1 cellular context compared by ENCODE assay signal in the genomic region with DNA sequence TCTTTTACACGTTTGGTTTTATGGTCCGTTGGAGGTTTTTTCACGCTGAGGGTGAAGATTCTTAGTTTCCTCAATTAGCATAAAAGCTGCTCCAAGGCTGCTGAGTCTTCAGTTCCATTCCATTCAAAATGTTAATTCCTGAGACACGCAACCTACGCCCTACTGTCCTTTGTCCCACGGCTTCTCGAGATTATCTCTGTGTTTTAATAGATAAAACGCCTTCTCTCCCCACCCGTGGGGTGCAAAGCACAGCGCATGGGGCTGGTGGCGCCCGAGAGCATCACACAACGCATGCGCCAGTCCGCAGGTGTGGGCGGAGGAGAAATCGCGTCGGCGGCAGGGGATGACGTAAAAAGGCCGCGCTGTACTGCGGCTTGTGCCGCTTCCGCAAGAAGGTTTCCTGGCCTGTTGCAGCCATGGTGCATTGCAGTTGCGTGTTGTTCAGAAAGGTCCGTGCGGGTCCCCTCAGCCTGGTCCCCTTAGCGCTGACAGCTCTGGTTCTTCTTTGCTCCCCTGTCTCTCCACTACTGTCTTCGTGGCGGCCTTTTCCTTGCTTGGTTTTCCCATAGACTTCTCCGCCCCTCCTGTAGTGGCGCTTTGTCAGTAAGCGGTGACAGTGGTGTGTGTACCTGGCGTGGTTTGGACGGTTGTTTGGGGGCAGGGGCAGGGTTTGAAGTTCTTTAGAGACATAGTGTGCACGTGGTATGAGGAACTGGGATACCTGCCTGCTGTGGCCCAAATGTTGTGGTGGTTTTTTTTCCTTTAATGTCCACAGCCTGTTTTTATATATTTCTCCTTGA.
TF ChIP-seq lines count a peak whose summit lies in the region.

A gene with protein sequence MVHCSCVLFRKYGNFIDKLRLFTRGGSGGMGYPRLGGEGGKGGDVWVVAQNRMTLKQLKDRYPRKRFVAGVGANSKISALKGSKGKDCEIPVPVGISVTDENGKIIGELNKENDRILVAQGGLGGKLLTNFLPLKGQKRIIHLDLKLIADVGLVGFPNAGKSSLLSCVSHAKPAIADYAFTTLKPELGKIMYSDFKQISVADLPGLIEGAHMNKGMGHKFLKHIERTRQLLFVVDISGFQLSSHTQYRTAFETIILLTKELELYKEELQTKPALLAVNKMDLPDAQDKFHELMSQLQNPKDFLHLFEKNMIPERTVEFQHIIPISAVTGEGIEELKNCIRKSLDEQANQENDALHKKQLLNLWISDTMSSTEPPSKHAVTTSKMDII (plus strand): TSS at position 391 of the 800 bp plus-strand sequence. CDS start 26 bp downstream, at position 417.

TF ChIP-seq in K562, 482 proteins besides CTCF, POLR2A, EP300 and RAD21 (continued from another document and continues in another):
- TF ChIP-seq, protein P1, sequence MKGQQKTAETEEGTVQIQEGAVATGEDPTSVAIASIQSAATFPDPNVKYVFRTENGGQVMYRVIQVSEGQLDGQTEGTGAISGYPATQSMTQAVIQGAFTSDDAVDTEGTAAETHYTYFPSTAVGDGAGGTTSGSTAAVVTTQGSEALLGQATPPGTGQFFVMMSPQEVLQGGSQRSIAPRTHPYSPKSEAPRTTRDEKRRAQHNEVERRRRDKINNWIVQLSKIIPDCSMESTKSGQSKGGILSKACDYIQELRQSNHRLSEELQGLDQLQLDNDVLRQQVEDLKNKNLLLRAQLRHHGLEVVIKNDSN (CRISPR knock-in tag; IDR thresholded peaks at IDR 0.05) = peak; percentile 31; the same call in 1 of the 2 replicates
- TF ChIP-seq SMAD4 (CRISPR knock-in tag; conservative IDR thresholded peaks at IDR 0.05) (0 out of 2 replicates have a peak, but pooled peaks have one; percentile 27), TRIM24 (IDR thresholded peaks at IDR 0.05) (peak; percentile 58 to 65; a peak in 3 of 4 replicates), GABPB2 (CRISPR knock-in tag; conservative IDR thresholded peaks at IDR 0.05) (no peak), TAF9B (IDR thresholded peaks at IDR 0.05; ENCODE audit: partially characterized antibody) (peak; percentile 88), PHF8 (IDR thresholded peaks at IDR 0.05; ENCODE audit: borderline replicate concordance, low read length) (peak; percentile 100), NCOR1 (IDR thresholded peaks at IDR 0.05) (peak; percentile 11; the same call in 1 of the 2 replicates), ZNF324 (CRISPR knock-in tag; IDR thresholded peaks at IDR 0.05) (0 out of 2 replicates have a peak, but pooled peaks have one; percentile 38), THRAP3 (IDR thresholded peaks at IDR 0.05; ENCODE audit: borderline replicate concordance) (no peak), ZNF184 (CRISPR knock-in tag; IDR thresholded peaks at IDR 0.05) (no peak), SOX6 (IDR thresholded peaks at IDR 0.05) (peak; percentile 84), NELFE (IDR thresholded peaks at IDR 0.05; ENCODE audit: insufficient read depth, insufficient read length) (no peak), ZNF436 (CRISPR knock-in tag; IDR thresholded peaks at IDR 0.05) (no peak)
- TF ChIP-seq, protein P2, sequence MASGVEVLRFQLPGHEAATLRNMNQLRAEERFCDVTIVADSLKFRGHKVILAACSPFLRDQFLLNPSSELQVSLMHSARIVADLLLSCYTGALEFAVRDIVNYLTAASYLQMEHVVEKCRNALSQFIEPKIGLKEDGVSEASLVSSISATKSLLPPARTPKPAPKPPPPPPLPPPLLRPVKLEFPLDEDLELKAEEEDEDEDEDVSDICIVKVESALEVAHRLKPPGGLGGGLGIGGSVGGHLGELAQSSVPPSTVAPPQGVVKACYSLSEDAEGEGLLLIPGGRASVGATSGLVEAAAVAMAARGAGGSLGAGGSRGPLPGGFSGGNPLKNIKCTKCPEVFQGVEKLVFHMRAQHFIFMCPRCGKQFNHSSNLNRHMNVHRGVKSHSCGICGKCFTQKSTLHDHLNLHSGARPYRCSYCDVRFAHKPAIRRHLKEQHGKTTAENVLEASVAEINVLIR (CRISPR knock-in tag; IDR thresholded peaks at IDR 0.05) = peak; percentile 98
- TF ChIP-seq, protein P3, sequence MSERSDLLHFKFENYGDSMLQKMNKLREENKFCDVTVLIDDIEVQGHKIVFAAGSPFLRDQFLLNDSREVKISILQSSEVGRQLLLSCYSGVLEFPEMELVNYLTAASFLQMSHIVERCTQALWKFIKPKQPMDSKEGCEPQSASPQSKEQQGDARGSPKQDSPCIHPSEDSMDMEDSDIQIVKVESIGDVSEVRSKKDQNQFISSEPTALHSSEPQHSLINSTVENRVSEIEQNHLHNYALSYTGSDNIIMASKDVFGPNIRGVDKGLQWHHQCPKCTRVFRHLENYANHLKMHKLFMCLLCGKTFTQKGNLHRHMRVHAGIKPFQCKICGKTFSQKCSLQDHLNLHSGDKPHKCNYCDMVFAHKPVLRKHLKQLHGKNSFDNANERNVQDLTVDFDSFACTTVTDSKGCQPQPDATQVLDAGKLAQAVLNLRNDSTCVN (CRISPR knock-in tag; IDR thresholded peaks at IDR 0.05) = peak; percentile 82; the same call in 1 of the 2 replicates
- TF ChIP-seq, protein P4, sequence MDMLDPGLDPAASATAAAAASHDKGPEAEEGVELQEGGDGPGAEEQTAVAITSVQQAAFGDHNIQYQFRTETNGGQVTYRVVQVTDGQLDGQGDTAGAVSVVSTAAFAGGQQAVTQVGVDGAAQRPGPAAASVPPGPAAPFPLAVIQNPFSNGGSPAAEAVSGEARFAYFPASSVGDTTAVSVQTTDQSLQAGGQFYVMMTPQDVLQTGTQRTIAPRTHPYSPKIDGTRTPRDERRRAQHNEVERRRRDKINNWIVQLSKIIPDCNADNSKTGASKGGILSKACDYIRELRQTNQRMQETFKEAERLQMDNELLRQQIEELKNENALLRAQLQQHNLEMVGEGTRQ (CRISPR knock-in tag; IDR thresholded peaks at IDR 0.05) = peak; percentile 47
- TF ChIP-seq, protein P5, sequence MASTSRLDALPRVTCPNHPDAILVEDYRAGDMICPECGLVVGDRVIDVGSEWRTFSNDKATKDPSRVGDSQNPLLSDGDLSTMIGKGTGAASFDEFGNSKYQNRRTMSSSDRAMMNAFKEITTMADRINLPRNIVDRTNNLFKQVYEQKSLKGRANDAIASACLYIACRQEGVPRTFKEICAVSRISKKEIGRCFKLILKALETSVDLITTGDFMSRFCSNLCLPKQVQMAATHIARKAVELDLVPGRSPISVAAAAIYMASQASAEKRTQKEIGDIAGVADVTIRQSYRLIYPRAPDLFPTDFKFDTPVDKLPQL (IDR thresholded peaks at IDR 0.05; ENCODE audit: extremely low read depth, insufficient read length) = peak; percentile 37
- TF ChIP-seq, protein P6, sequence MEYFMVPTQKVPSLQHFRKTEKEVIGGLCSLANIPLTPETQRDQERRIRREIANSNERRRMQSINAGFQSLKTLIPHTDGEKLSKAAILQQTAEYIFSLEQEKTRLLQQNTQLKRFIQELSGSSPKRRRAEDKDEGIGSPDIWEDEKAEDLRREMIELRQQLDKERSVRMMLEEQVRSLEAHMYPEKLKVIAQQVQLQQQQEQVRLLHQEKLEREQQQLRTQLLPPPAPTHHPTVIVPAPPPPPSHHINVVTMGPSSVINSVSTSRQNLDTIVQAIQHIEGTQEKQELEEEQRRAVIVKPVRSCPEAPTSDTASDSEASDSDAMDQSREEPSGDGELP (CRISPR knock-in tag; IDR thresholded peaks at IDR 0.05; ENCODE audit: borderline replicate concordance) = peak; percentile 90
- TF ChIP-seq, protein P7, sequence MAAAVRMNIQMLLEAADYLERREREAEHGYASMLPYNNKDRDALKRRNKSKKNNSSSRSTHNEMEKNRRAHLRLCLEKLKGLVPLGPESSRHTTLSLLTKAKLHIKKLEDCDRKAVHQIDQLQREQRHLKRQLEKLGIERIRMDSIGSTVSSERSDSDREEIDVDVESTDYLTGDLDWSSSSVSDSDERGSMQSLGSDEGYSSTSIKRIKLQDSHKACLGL (CRISPR knock-in tag; IDR thresholded peaks at IDR 0.05; ENCODE audit: borderline replicate concordance, poor library complexity, severe bottlenecking) = no peak
- TF ChIP-seq, protein P8, sequence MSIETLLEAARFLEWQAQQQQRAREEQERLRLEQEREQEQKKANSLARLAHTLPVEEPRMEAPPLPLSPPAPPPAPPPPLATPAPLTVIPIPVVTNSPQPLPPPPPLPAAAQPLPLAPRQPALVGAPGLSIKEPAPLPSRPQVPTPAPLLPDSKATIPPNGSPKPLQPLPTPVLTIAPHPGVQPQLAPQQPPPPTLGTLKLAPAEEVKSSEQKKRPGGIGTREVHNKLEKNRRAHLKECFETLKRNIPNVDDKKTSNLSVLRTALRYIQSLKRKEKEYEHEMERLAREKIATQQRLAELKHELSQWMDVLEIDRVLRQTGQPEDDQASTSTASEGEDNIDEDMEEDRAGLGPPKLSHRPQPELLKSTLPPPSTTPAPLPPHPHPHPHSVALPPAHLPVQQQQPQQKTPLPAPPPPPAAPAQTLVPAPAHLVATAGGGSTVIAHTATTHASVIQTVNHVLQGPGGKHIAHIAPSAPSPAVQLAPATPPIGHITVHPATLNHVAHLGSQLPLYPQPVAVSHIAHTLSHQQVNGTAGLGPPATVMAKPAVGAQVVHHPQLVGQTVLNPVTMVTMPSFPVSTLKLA (conservative IDR thresholded peaks at IDR 0.05) = peak; percentile 95 to 98
- TF ChIP-seq, protein P9, sequence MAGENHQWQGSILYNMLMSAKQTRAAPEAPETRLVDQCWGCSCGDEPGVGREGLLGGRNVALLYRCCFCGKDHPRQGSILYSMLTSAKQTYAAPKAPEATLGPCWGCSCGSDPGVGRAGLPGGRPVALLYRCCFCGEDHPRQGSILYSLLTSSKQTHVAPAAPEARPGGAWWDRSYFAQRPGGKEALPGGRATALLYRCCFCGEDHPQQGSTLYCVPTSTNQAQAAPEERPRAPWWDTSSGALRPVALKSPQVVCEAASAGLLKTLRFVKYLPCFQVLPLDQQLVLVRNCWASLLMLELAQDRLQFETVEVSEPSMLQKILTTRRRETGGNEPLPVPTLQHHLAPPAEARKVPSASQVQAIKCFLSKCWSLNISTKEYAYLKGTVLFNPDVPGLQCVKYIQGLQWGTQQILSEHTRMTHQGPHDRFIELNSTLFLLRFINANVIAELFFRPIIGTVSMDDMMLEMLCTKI (IDR thresholded peaks at IDR 0.05; ENCODE audit: partially characterized antibody) = no peak
- TF ChIP-seq, protein P10, sequence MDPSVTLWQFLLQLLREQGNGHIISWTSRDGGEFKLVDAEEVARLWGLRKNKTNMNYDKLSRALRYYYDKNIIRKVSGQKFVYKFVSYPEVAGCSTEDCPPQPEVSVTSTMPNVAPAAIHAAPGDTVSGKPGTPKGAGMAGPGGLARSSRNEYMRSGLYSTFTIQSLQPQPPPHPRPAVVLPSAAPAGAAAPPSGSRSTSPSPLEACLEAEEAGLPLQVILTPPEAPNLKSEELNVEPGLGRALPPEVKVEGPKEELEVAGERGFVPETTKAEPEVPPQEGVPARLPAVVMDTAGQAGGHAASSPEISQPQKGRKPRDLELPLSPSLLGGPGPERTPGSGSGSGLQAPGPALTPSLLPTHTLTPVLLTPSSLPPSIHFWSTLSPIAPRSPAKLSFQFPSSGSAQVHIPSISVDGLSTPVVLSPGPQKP (CRISPR knock-in tag; IDR thresholded peaks at IDR 0.05) = no peak
- TF ChIP-seq, protein P11, sequence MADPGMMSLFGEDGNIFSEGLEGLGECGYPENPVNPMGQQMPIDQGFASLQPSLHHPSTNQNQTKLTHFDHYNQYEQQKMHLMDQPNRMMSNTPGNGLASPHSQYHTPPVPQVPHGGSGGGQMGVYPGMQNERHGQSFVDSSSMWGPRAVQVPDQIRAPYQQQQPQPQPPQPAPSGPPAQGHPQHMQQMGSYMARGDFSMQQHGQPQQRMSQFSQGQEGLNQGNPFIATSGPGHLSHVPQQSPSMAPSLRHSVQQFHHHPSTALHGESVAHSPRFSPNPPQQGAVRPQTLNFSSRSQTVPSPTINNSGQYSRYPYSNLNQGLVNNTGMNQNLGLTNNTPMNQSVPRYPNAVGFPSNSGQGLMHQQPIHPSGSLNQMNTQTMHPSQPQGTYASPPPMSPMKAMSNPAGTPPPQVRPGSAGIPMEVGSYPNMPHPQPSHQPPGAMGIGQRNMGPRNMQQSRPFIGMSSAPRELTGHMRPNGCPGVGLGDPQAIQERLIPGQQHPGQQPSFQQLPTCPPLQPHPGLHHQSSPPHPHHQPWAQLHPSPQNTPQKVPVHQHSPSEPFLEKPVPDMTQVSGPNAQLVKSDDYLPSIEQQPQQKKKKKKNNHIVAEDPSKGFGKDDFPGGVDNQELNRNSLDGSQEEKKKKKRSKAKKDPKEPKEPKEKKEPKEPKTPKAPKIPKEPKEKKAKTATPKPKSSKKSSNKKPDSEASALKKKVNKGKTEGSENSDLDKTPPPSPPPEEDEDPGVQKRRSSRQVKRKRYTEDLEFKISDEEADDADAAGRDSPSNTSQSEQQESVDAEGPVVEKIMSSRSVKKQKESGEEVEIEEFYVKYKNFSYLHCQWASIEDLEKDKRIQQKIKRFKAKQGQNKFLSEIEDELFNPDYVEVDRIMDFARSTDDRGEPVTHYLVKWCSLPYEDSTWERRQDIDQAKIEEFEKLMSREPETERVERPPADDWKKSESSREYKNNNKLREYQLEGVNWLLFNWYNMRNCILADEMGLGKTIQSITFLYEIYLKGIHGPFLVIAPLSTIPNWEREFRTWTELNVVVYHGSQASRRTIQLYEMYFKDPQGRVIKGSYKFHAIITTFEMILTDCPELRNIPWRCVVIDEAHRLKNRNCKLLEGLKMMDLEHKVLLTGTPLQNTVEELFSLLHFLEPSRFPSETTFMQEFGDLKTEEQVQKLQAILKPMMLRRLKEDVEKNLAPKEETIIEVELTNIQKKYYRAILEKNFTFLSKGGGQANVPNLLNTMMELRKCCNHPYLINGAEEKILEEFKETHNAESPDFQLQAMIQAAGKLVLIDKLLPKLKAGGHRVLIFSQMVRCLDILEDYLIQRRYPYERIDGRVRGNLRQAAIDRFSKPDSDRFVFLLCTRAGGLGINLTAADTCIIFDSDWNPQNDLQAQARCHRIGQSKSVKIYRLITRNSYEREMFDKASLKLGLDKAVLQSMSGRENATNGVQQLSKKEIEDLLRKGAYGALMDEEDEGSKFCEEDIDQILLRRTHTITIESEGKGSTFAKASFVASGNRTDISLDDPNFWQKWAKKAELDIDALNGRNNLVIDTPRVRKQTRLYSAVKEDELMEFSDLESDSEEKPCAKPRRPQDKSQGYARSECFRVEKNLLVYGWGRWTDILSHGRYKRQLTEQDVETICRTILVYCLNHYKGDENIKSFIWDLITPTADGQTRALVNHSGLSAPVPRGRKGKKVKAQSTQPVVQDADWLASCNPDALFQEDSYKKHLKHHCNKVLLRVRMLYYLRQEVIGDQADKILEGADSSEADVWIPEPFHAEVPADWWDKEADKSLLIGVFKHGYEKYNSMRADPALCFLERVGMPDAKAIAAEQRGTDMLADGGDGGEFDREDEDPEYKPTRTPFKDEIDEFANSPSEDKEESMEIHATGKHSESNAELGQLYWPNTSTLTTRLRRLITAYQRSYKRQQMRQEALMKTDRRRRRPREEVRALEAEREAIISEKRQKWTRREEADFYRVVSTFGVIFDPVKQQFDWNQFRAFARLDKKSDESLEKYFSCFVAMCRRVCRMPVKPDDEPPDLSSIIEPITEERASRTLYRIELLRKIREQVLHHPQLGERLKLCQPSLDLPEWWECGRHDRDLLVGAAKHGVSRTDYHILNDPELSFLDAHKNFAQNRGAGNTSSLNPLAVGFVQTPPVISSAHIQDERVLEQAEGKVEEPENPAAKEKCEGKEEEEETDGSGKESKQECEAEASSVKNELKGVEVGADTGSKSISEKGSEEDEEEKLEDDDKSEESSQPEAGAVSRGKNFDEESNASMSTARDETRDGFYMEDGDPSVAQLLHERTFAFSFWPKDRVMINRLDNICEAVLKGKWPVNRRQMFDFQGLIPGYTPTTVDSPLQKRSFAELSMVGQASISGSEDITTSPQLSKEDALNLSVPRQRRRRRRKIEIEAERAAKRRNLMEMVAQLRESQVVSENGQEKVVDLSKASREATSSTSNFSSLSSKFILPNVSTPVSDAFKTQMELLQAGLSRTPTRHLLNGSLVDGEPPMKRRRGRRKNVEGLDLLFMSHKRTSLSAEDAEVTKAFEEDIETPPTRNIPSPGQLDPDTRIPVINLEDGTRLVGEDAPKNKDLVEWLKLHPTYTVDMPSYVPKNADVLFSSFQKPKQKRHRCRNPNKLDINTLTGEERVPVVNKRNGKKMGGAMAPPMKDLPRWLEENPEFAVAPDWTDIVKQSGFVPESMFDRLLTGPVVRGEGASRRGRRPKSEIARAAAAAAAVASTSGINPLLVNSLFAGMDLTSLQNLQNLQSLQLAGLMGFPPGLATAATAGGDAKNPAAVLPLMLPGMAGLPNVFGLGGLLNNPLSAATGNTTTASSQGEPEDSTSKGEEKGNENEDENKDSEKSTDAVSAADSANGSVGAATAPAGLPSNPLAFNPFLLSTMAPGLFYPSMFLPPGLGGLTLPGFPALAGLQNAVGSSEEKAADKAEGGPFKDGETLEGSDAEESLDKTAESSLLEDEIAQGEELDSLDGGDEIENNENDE (IDR thresholded peaks at IDR 0.05; ENCODE audit: low read depth, low read length) = no peak
